Comparison of ENCODE assay signal across 10 cellular contexts in genomic region chr7:87364246-87364645, GRCh38.
"Had no signal": no experiment of that assay in that cellular context is flagged by ENCODE, and none has a peak within 500 bp of the region (broad histone marks: within the 10 kb centered on the region; RNA-seq: fewer than 3 reads in every experiment).

No MANE protein-coding gene starts in this region.

- H2AFZ ChIP-seq: GM23248 had no signal

- H3K4me3 ChIP-seq: GM23248, HAP-1 had no signal

- ATAC-seq: HCT116 had no signal

- H3K9ac ChIP-seq: GM23248, KMS-11 had no signal

- H3K27ac ChIP-seq: GM23248, HL-60, KMS-11 had no signal

- DNase-seq: GM23248, GOT3, H7, HFFc6, IMR-90, KBM-7 had no signal

- H3K9me3 ChIP-seq: HAP-1 had no signal

- H3K36me3 ChIP-seq: HAP-1 had no signal

- H3K27ac Mint-ChIP-seq: HFFc6 had no signal

- H3K9me3 Mint-ChIP-seq: HFFc6 had no signal

- H3K4me1 ChIP-seq: HAP-1 had no signal

- H3K4me3 Mint-ChIP-seq: HFFc6 had no signal

- H3K4me2 ChIP-seq: KMS-11 had no signal
